ENCODE assay signal across 20 cellular contexts in genomic region chr11:2653930-2654739, GRCh38. TPM values are rescaled to one million over a fixed set of nuclear protein-coding genes. Genes with fewer than 3 reads are reported as not detected.
DNase-seq lines count a peak whose midpoint lies in the region; ATAC-seq and TF ChIP-seq lines count a peak whose summit lies in the region.
"Had no signal": no experiment of that assay in that cellular context is flagged by ENCODE, and none has a peak within 500 bp of the region (broad histone marks: within the 10 kb centered on the region; RNA-seq: fewer than 3 reads in every experiment).

No MANE protein-coding gene starts in this region.

- H3K4me3 ChIP-seq in esophagus muscularis mucosa, result no peak overlapping the region
- H3K4me3 ChIP-seq: body of pancreas, SK-N-MC, testis had no signal

- no peaks in the 10 kb centered on the region for H3K36me3 Mint-ChIP-seq in stimulated activated effector memory CD8-positive, alpha-beta T cell treated with anti-CD3 and anti-CD28 coated beads, Interleukin-12 subunit alpha, Interleukin-12 subunit beta, amount 100 ng/mL, for 72 hours

- intact Hi-C loops in esophagus muscularis mucosa (cut with DNase I) (no loop called here), sciatic nerve (cut with DNase I) (no loop called here)

- ATAC-seq in sciatic nerve, result no peak
- no peak for ATAC-seq in stimulated activated effector memory CD8-positive, alpha-beta T cell treated with anti-CD3 and anti-CD28 coated beads, Interleukin-12 subunit alpha, Interleukin-12 subunit beta, amount 100 ng/mL, for 72 hours
- ATAC-seq: activated CD4-positive, alpha-beta T cell treated with anti-CD3 and anti-CD28 coated beads for 36 hours; body of pancreas had no signal

- WGBS in esophagus muscularis mucosa, result 91% methylated on average over 16 of the region's 16 CpGs

- TF ChIP-seq POLR2A in esophagus muscularis mucosa (IDR thresholded peaks at IDR 0.05; ENCODE audit: low read depth), result no peak

- H3K4me1 ChIP-seq in esophagus muscularis mucosa, result no peaks in the 10 kb centered on the region
- H3K4me1 ChIP-seq: BE2C, body of pancreas, testis had no signal

- peaks cover 2 to 75% (median 31%) of the 10 kb centered on the region in 4 donors for H3K9me3 ChIP-seq in esophagus muscularis mucosa
- H3K9me3 ChIP-seq: BE2C, testis had no signal

- no peaks in the 10 kb centered on the region for H3K36me3 ChIP-seq in esophagus muscularis mucosa
- H3K36me3 ChIP-seq: BE2C had no signal

- no peaks in the 10 kb centered on the region for H3K27me3 ChIP-seq in esophagus muscularis mucosa
- H3K27me3 ChIP-seq: BE2C, body of pancreas, testis had no signal

- H3K4me3 Mint-ChIP-seq in stimulated activated effector memory CD8-positive, alpha-beta T cell treated with anti-CD3 and anti-CD28 coated beads, Interleukin-12 subunit alpha, Interleukin-12 subunit beta, amount 100 ng/mL, for 72 hours, result no peak overlapping the region
- H3K4me3 Mint-ChIP-seq: activated CD4-positive, alpha-beta T cell treated with anti-CD3 and anti-CD28 coated beads for 36 hours; activated naive CD8-positive, alpha-beta T cell had no signal

- H3K27ac ChIP-seq in esophagus muscularis mucosa (replicated peaks in 1 of 4), result no peak overlapping the region
- H3K27ac ChIP-seq: body of pancreas, SK-N-MC, testis had no signal

- no peak overlapping the region for H3K27ac Mint-ChIP-seq in stimulated activated effector memory CD8-positive, alpha-beta T cell treated with anti-CD3 and anti-CD28 coated beads, Interleukin-12 subunit alpha, Interleukin-12 subunit beta, amount 100 ng/mL, for 72 hours
- H3K27ac Mint-ChIP-seq: activated CD4-positive, alpha-beta T cell treated with anti-CD3 and anti-CD28 coated beads for 36 hours; activated naive CD8-positive, alpha-beta T cell had no signal

- peaks cover 16% of the 10 kb centered on the region for H3K9me3 Mint-ChIP-seq in stimulated activated effector memory CD8-positive, alpha-beta T cell treated with anti-CD3 and anti-CD28 coated beads, Interleukin-12 subunit alpha, Interleukin-12 subunit beta, amount 100 ng/mL, for 72 hours

- no peak for TF ChIP-seq EP300 in esophagus muscularis mucosa (IDR thresholded peaks at IDR 0.05)

- peak; percentile 17 for DNase-seq in GM13976 (ENCODE audit: low spot score)
- DNase-seq in NCI-H2029 treated with DMSO at 0.1 percent for 48 hours (lab: John Stamatoyannopoulos, UW), result peak; percentile 69
- DNase-seq in esophagus muscularis mucosa (ENCODE audit: extremely low spot score), result peak; percentile 64
- DNase-seq in sciatic nerve (ENCODE audit: low spot score), result peak; percentile 48
- DNase-seq in stimulated activated effector memory CD8-positive, alpha-beta T cell treated with anti-CD3 and anti-CD28 coated beads, Interleukin-12 subunit alpha, Interleukin-12 subunit beta, amount 100 ng/mL, for 72 hours (ENCODE audit: low spot score in 2 of 2), result no peak
- no peak for DNase-seq in NCI-H2171 (lab: John Stamatoyannopoulos, UW)
- DNase-seq in stimulated activated CD4-positive, alpha-beta T cell treated with anti-CD3 and anti-CD28 coated beads, Interleukin-15, amount 100 ng/mL, for 24 hours, result no peak
- DNase-seq: activated CD4-positive, alpha-beta T cell treated with anti-CD3 and anti-CD28 coated beads for 36 hours; activated T-cell treated with anti-CD3 and anti-CD28 coated beads, Interleukin-2, amount 50 U/mL, for 1 hour; BE2C; body of pancreas; DMS153; erythroblast; midbrain; NCI-H510A; nucleus accumbens; stimulated activated CD4-positive, alpha-beta T cell treated with anti-CD3 and anti-CD28 coated beads, Interleukin-4, amount 100 ng/mL, for 4 hours; testis had no signal

- peaks cover 5% of the 10 kb centered on the region for H3K4me1 Mint-ChIP-seq in stimulated activated effector memory CD8-positive, alpha-beta T cell treated with anti-CD3 and anti-CD28 coated beads, Interleukin-12 subunit alpha, Interleukin-12 subunit beta, amount 100 ng/mL, for 72 hours
- H3K4me1 Mint-ChIP-seq: activated CD4-positive, alpha-beta T cell treated with anti-CD3 and anti-CD28 coated beads for 36 hours had no signal

- TF ChIP-seq CTCF in GM13976 (IDR thresholded peaks at IDR 0.05; ENCODE audit: borderline replicate concordance, control extremely low read depth, extremely low read depth, insufficient read depth, missing control alignments) (no peak), esophagus muscularis mucosa (IDR thresholded peaks at IDR 0.05) (no peak)

- in situ Hi-C loops in GM13976 (cut with MboI; ENCODE audit: low sequenced_read_pairs, unreplicated experiment), result no loop called here

RNA-seq across cellular contexts. Expression of gene KCNQ1OT1, which starts 45.7 kb away (rescaled TPM):
- total RNA-seq in esophagus muscularis mucosa, result 1 to 10 TPM in 2 of 4 donors, under 1 TPM in 2; 0.66 to 2.5 (median 1.3) TPM
- total RNA-seq in sciatic nerve, result 7.2 TPM

Comparison
In these comparisons a context has a peak if more than half of its experiments do, and no peak if none do; other contexts are left out.
1. DNase-seq: peak in GM13976 (single experiment), NCI-H2029 treated with DMSO at 0.1 percent for 48 hours (single experiment), esophagus muscularis mucosa (single experiment) and sciatic nerve (single experiment); none in stimulated activated effector memory CD8-positive, alpha-beta T cell treated with anti-CD3 and anti-CD28 coated beads, Interleukin-12 subunit alpha, Interleukin-12 subunit beta, amount 100 ng/mL, for 72 hours (0 of 2), NCI-H2171 (single experiment) and stimulated activated CD4-positive, alpha-beta T cell treated with anti-CD3 and anti-CD28 coated beads, Interleukin-15, amount 100 ng/mL, for 24 hours (single experiment).